In genomic region chr1:244969355-244970235, GRCh38 we compare ENCODE assay signal across 8 cellular contexts.
A peak's percentile ranks its signal among the peaks of the same experiment; 100 is the strongest.
DNase-seq lines count a peak whose midpoint lies in the region; ATAC-seq and TF ChIP-seq lines count a peak whose summit lies in the region.

No MANE protein-coding gene starts in this region.

- H3K4me3 ChIP-seq in Peyer's patch (peak overlapping the region; percentile 64 to 86 (median 73)), foreskin fibroblast (ENCODE audit: low read depth in 1 of 2, low read length in 2 of 2) (peak overlapping the region; percentile 54 to 66), neural progenitor cell (peak overlapping the region; percentile 69)

- in situ Hi-C loops in KBM-7 (cut with MboI; ENCODE audit: low pct_unique_long_range_greater_than_20kb, low sequenced_read_pairs) = no loop called here

- peaks cover 25% of the 10 kb centered on the region for H3K4me1 Mint-ChIP-seq in neural progenitor cell

- H3K79me2 ChIP-seq in neural progenitor cell (ENCODE audit: low read depth) = peaks cover 46% of the 10 kb centered on the region

- H3K9ac ChIP-seq in neural progenitor cell = peak overlapping the region; percentile 78

- no peaks in the 10 kb centered on the region for H3K9me3 Mint-ChIP-seq in neural progenitor cell

- H4K20me1 ChIP-seq in neural progenitor cell (ENCODE audit: low read depth) = no peaks in the 10 kb centered on the region

- no peaks in the 10 kb centered on the region for H3K27me3 ChIP-seq in Peyer's patch
- H3K27me3 ChIP-seq in neural progenitor cell = no peaks in the 10 kb centered on the region

- peak overlapping the region; percentile 95 for H3K4me2 ChIP-seq in neural progenitor cell

- peak; percentile 17 for ATAC-seq in GM21737 (IDR thresholded peaks at IDR 0.05; ENCODE audit: unreplicated experiment)

- H3K36me3 ChIP-seq in Peyer's patch (no peaks in the 10 kb centered on the region), neural progenitor cell (no peaks in the 10 kb centered on the region)

- H3K27me3 Mint-ChIP-seq in neural progenitor cell (ENCODE audit: insufficient read depth, low read depth) = peaks cover 2% of the 10 kb centered on the region

- TF ChIP-seq CTCF in Peyer's patch (IDR thresholded peaks at IDR 0.05) (no peak), foreskin fibroblast (IDR thresholded peaks at IDR 0.05; ENCODE audit: low read depth, low read length) (no peak), neural progenitor cell (IDR thresholded peaks at IDR 0.05) (no peak)

- peak overlapping the region; percentile 90 for H2AFZ ChIP-seq in neural progenitor cell (replicated peaks)

- peaks cover 0 to 17% (median 0%) of the 10 kb centered on the region in 4 donors for H3K4me1 ChIP-seq in Peyer's patch
- peaks cover 25% of the 10 kb centered on the region for H3K4me1 ChIP-seq in neural progenitor cell

- TF ChIP-seq POLR2A in Peyer's patch (IDR thresholded peaks at IDR 0.05) = peak; percentile 49 to 63

- peaks cover 43% of the 10 kb centered on the region for H3F3A ChIP-seq in neural progenitor cell (ENCODE audit: low read depth)

- H3K27ac ChIP-seq in Peyer's patch = peak overlapping the region; percentile 97 to 99 (median 98)
- peak overlapping the region; percentile 99 for H3K27ac ChIP-seq in neural progenitor cell

- DNase-seq in DMS114 treated with DMSO at 0.1 percent for 48 hours (lab: John Stamatoyannopoulos, UW; ENCODE audit: unreplicated experiment) (peak; percentile 51), KBM-7 (peak; percentile 83), Peyer's patch (peak; percentile 70 to 86 (median 83)), foreskin fibroblast (peak; percentile 68 to 85), neural progenitor cell (ENCODE audit: low spot score) (peak; percentile 88), superior temporal gyrus (ENCODE audit: extremely low spot score) (peak; percentile 80)
- DNase-seq in activated effector memory CD4-positive, alpha-beta T cell treated with anti-CD3 and anti-CD28 coated beads, Interleukin-2, amount 50 U/mL, for 16 hours = peak; percentile 85

- H3K36me3 Mint-ChIP-seq in neural progenitor cell = peaks cover 3% of the 10 kb centered on the region

- peak overlapping the region; percentile 100 for H3K27ac Mint-ChIP-seq in neural progenitor cell

- H3K9me3 ChIP-seq in Peyer's patch (no peaks in the 10 kb centered on the region), neural progenitor cell (ENCODE audit: low read depth) (no peaks in the 10 kb centered on the region)

- H3K4me3 Mint-ChIP-seq in neural progenitor cell = peak overlapping the region; percentile 97

Comparison
In these comparisons a context has a peak if more than half of its experiments do, and no peak if none do; other contexts are left out.
1. Peak in every context shown above with its lines: DNase-seq, ATAC-seq, H3K4me3 ChIP-seq and H3K27ac ChIP-seq.